21 cellular contexts compared by ENCODE assay signal in genomic region chr7:128390871-128391565, GRCh38.
"Had no signal": no experiment of that assay in that cellular context is flagged by ENCODE, and none has a peak within 500 bp of the region (broad histone marks: within the 10 kb centered on the region; RNA-seq: fewer than 3 reads in every experiment).

No MANE protein-coding gene starts in this region.

- H3K4me3 ChIP-seq: ascending aorta, coronary artery, gastrocnemius medialis, left ventricle myocardium inferior, prostate gland, right atrium auricular region, transverse colon, uterus had no signal

- H3K9me3 Mint-ChIP-seq: activated CD4-positive, alpha-beta T cell treated with anti-CD3 and anti-CD28 coated beads, Interleukin-2, amount 10 ng/mL, durations not matched to agents 7 days and 5 days; activated T-helper 17 cell treated with anti-CD3 and anti-CD28 coated beads, Interleukin-2, amount 50 U/mL, for 72 hours; central memory CD8-positive, alpha-beta T cell; immature natural killer cell; nephron progenitor cell; stimulated activated naive CD8-positive, alpha-beta T cell treated with anti-CD3 and anti-CD28 coated beads, Interleukin-15, Interleukin-2, amounts not matched to agents 100 ng/mL and 50 ng/mL, for 24 hours had no signal

- H3K27ac Mint-ChIP-seq: activated CD4-positive, alpha-beta T cell treated with anti-CD3 and anti-CD28 coated beads, Interleukin-2, amount 10 ng/mL, durations not matched to agents 7 days and 5 days; activated T-helper 17 cell treated with anti-CD3 and anti-CD28 coated beads, Interleukin-2, amount 50 U/mL, for 72 hours; nephron progenitor cell; stimulated activated naive CD8-positive, alpha-beta T cell treated with anti-CD3 and anti-CD28 coated beads, Interleukin-15, Interleukin-2, amounts not matched to agents 100 ng/mL and 50 ng/mL, for 24 hours had no signal

- DNase-seq: activated CD4-positive, alpha-beta T cell treated with anti-CD3 and anti-CD28 coated beads, Interleukin-2, amount 10 ng/mL, durations not matched to agents 7 days and 5 days; activated naive CD4-positive, alpha-beta T cell treated with Interleukin-2 at 50 U/mL for 16 hours; effector CD4-positive, alpha-beta T cell; gastrocnemius medialis; immature natural killer cell; kidney glomerular epithelial cell; left ventricle myocardium inferior; nephron progenitor cell; stimulated activated CD4-positive, alpha-beta T cell treated with anti-CD3 and anti-CD28 coated beads, Interleukin-2, amount 100 ng/mL, for 24 hours; T-helper 1 cell; T1000; transverse colon; uterus had no signal

- H3K4me1 ChIP-seq: ascending aorta, gastrocnemius medialis, prostate gland, right atrium auricular region, uterus had no signal

- H3K4me3 Mint-ChIP-seq: activated CD4-positive, alpha-beta T cell treated with anti-CD3 and anti-CD28 coated beads, Interleukin-2, amount 10 ng/mL, durations not matched to agents 7 days and 5 days; activated T-helper 17 cell treated with anti-CD3 and anti-CD28 coated beads, Interleukin-2, amount 50 U/mL, for 72 hours; central memory CD8-positive, alpha-beta T cell; immature natural killer cell; nephron progenitor cell; stimulated activated naive CD8-positive, alpha-beta T cell treated with anti-CD3 and anti-CD28 coated beads, Interleukin-15, Interleukin-2, amounts not matched to agents 100 ng/mL and 50 ng/mL, for 24 hours had no signal

- H3K27me3 Mint-ChIP-seq: activated CD4-positive, alpha-beta T cell treated with anti-CD3 and anti-CD28 coated beads, Interleukin-2, amount 10 ng/mL, durations not matched to agents 7 days and 5 days; activated T-helper 17 cell treated with anti-CD3 and anti-CD28 coated beads, Interleukin-2, amount 50 U/mL, for 72 hours; central memory CD8-positive, alpha-beta T cell had no signal

- H3K27ac ChIP-seq: ascending aorta, coronary artery, gastrocnemius medialis, left ventricle myocardium inferior, prostate gland, right atrium auricular region, transverse colon, uterus had no signal

- H3K4me1 Mint-ChIP-seq: activated CD4-positive, alpha-beta T cell treated with anti-CD3 and anti-CD28 coated beads, Interleukin-2, amount 10 ng/mL, durations not matched to agents 7 days and 5 days; activated T-helper 17 cell treated with anti-CD3 and anti-CD28 coated beads, Interleukin-2, amount 50 U/mL, for 72 hours; central memory CD8-positive, alpha-beta T cell; immature natural killer cell had no signal

- ATAC-seq: activated T-helper 17 cell treated with anti-CD3 and anti-CD28 coated beads, Interleukin-2, amount 50 U/mL, for 72 hours; esophagus mucosa; gastrocnemius medialis had no signal

- H3K9me3 ChIP-seq: ascending aorta, gastrocnemius medialis, left ventricle myocardium inferior, prostate gland, right atrium auricular region, transverse colon, uterus had no signal
